8 cellular contexts compared by ENCODE assay signal in the genomic region with DNA sequence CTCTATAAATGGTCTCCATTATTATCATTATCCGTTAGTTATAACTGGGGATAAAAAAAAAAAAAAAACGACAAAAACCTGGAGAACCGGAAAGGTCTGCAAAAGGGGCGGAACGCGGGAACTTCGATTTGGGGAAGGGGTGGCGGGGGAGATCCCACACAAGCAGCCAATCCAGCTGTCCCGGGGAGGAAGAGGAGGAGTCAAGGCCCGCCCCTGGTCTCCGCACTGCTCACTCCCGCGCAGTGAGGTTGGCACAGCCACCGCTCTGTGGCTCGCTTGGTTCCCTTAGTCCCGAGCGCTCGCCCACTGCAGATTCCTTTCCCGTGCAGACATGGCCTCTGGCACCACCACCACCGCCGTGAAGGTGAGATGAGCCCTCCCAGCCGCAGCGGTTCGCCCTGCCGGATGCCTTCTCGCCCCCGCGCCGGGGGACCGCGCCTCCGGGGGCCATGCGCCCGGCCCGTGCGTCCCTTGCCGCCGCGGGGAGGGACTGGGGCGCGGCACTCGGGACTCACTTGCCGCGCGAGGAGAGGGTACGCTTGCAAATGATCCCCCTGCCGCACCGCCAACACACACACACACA. TPM values are rescaled to one million over a fixed set of nuclear protein-coding genes. Genes with fewer than 3 reads are reported as not detected.
A peak's percentile ranks its signal among the peaks of the same experiment; 100 is the strongest.
DNase-seq lines count a peak whose midpoint lies in the region; ATAC-seq, FAIRE-seq and TF ChIP-seq lines count a peak whose summit lies in the region.

A gene (plus strand): TSS at position 219 of the 583 bp plus-strand sequence. CDS start 113 bp downstream, at position 332.

- POLR2A ChIA-PET in A549 (lab: Yijun Ruan, JAX): interaction anchor here (0.6 to 1.5 kb wide), 10 partner anchors 9 to 1117 kb away, joined by 3 to 13 read pairs (median 4); no protein-coding TSS in a partner anchor

- peak; percentile 23 for FAIRE-seq in A549 (lab: Jason Lieb, UNC)

- TF ChIP-seq CTCF in A549 (IDR thresholded peaks at IDR 0.05): no peak

- H3K4me1 ChIP-seq in A549: peaks cover 42% of the 10 kb centered on the region

- TF ChIP-seq EP300 in A549 (IDR thresholded peaks at IDR 0.05): no peak

- H3K4me3 ChIP-seq in A549: peak within 1 kb of the TSS; percentile 69

- intact Hi-C loops in dendritic cell treated with granulocyte-macrophage colony-stimulating factor and Interleukin-4, amounts not matched to agents 40 ng/mL and 50 ng/mL, for 4 days (cut with micrococcal nuclease): no loop called here

- no peaks in the 10 kb centered on the region for H3K9me3 ChIP-seq in A549

- peak within 1 kb of the TSS; percentile 85 for H3K4me2 ChIP-seq in A549

- H3K27me3 Mint-ChIP-seq in dendritic cell treated with granulocyte-macrophage colony-stimulating factor and Interleukin-4, amounts not matched to agents 40 ng/mL and 50 ng/mL, for 4 days: peaks cover 17% of the 10 kb centered on the region

- H3K4me1 Mint-ChIP-seq in dendritic cell treated with granulocyte-macrophage colony-stimulating factor and Interleukin-4, amounts not matched to agents 40 ng/mL and 50 ng/mL, for 4 days (ENCODE audit: low read depth): peaks cover 26% of the 10 kb centered on the region

- TF ChIP-seq POLR2A in A549 (IDR thresholded peaks at IDR 0.05; ENCODE audit: low read length): peak; percentile 97

- 0 out of 5 replicates have a peak, but pooled peaks of 1 of the 2 experiments have one; percentile 5 for TF ChIP-seq RAD21 in A549 (conservative IDR thresholded peaks at IDR 0.05 in 1 of 2, IDR thresholded peaks at IDR 0.05 in 1 of 2)

- WGBS in A549 (ENCODE audit: missing lambda C conversion rate): under 1% methylated on average over 18 of the region's 48 CpGs

- H3K4me3 Mint-ChIP-seq in dendritic cell treated with granulocyte-macrophage colony-stimulating factor and Interleukin-4, amounts not matched to agents 40 ng/mL and 50 ng/mL, for 4 days: peak within 1 kb of the TSS; percentile 100

- DNase-seq in A549 (ENCODE audit: low read depth in 1 of 2, low spot score in 1 of 2) (peak; percentile 89 to 94), NCI-H2227 (lab: John Stamatoyannopoulos, UW; ENCODE audit: unreplicated experiment) (peak; percentile 92), left lobe of liver (ENCODE audit: low spot score) (peak; percentile 94)
- DNase-seq in activated CD4-positive, alpha-beta T cell treated with anti-CD3 and anti-CD28 coated beads for 4 hours: peak; percentile 68 to 71
- peak; percentile 79 for DNase-seq in stimulated activated CD4-positive, alpha-beta T cell treated with anti-CD3 and anti-CD28 coated beads, Interleukin-1b, Interleukin-23, amount 100 ng/mL, for 48 hours

- ATAC-seq in A549 (peak; percentile 97 to 98), GM18868 (IDR thresholded peaks at IDR 0.05; ENCODE audit: unreplicated experiment) (peak; percentile 92), HG03108 (IDR thresholded peaks at IDR 0.05; ENCODE audit: unreplicated experiment) (peak; percentile 85), left lobe of liver (peak; percentile 96)

- no peaks in the 10 kb centered on the region for H3K9me3 Mint-ChIP-seq in dendritic cell treated with granulocyte-macrophage colony-stimulating factor and Interleukin-4, amounts not matched to agents 40 ng/mL and 50 ng/mL, for 4 days

- H3K36me3 Mint-ChIP-seq in dendritic cell treated with granulocyte-macrophage colony-stimulating factor and Interleukin-4, amounts not matched to agents 40 ng/mL and 50 ng/mL, for 4 days (ENCODE audit: low read depth): peaks cover 23% of the 10 kb centered on the region

- peak within 1 kb of the TSS; percentile 87 to 95 for H3K27ac ChIP-seq in A549

- CTCF ChIA-PET in A549 (lab: Yijun Ruan, JAX): interaction anchor here (0.6 to 0.9 kb wide), 4 partner anchors 11 to 477 kb away, joined by 3 to 4 read pairs (median 4); no protein-coding TSS in a partner anchor

- peak within 1 kb of the TSS; percentile 99 for H3K27ac Mint-ChIP-seq in dendritic cell treated with granulocyte-macrophage colony-stimulating factor and Interleukin-4, amounts not matched to agents 40 ng/mL and 50 ng/mL, for 4 days

TF ChIP-seq in A549, 52 proteins besides CTCF, POLR2A, EP300 and RAD21 (continues in another document):
- TF ChIP-seq JUNB (IDR thresholded peaks at IDR 0.05) (no peak), HOXB5 (CRISPR knock-in tag; IDR thresholded peaks at IDR 0.05) (no peak), MAFK (IDR thresholded peaks at IDR 0.05; ENCODE audit: partially characterized antibody) (no peak), FOXS1 (CRISPR knock-in tag; IDR thresholded peaks at IDR 0.05) (no peak), KDM1A (IDR thresholded peaks at IDR 0.05; ENCODE audit: low read depth) (no peak), TP53 (CRISPR knock-in tag; IDR thresholded peaks at IDR 0.05) (no peak), SMC3 (IDR thresholded peaks at IDR 0.05) (no peak), ZC3H11A (IDR thresholded peaks at IDR 0.05) (no peak), HOXB13 (CRISPR knock-in tag; IDR thresholded peaks at IDR 0.05; ENCODE audit: low read depth) (no peak), PHF8 (IDR thresholded peaks at IDR 0.05; ENCODE audit: borderline replicate concordance, low read depth) (peak; percentile 8; the same call in 1 of the 2 replicates), NR3C1 (IDR thresholded peaks at IDR 0.05) (no peak), MYC (IDR thresholded peaks at IDR 0.05; ENCODE audit: borderline replicate concordance, low read length) (no peak), RFX5 (IDR thresholded peaks at IDR 0.05) (no peak), HDAC2 (IDR thresholded peaks at IDR 0.05) (no peak), CHD4 (IDR thresholded peaks at IDR 0.05; ENCODE audit: borderline replicate concordance) (no peak), FOSL2 (IDR thresholded peaks at IDR 0.05) (no peak), FOSL2 (CRISPR knock-in tag; IDR thresholded peaks at IDR 0.05) (no peak)
- TF ChIP-seq, protein P1, sequence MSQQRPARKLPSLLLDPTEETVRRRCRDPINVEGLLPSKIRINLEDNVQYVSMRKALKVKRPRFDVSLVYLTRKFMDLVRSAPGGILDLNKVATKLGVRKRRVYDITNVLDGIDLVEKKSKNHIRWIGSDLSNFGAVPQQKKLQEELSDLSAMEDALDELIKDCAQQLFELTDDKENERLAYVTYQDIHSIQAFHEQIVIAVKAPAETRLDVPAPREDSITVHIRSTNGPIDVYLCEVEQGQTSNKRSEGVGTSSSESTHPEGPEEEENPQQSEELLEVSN (IDR thresholded peaks at IDR 0.05; ENCODE audit: borderline replicate concordance, low read depth): peak; percentile 79; the same call in 1 of the 2 replicates
- TF ChIP-seq, protein P2, sequence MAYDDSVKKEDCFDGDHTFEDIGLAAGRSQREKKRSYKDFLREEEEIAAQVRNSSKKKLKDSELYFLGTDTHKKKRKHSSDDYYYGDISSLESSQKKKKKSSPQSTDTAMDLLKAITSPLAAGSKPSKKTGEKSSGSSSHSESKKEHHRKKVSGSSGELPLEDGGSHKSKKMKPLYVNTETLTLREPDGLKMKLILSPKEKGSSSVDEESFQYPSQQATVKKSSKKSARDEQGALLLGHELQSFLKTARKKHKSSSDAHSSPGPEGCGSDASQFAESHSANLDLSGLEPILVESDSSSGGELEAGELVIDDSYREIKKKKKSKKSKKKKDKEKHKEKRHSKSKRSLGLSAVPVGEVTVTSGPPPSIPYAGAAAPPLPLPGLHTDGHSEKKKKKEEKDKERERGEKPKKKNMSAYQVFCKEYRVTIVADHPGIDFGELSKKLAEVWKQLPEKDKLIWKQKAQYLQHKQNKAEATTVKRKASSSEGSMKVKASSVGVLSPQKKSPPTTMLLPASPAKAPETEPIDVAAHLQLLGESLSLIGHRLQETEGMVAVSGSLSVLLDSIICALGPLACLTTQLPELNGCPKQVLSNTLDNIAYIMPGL (CRISPR knock-in tag; IDR thresholded peaks at IDR 0.05; ENCODE audit: borderline replicate concordance): no peak
- TF ChIP-seq, protein P3, sequence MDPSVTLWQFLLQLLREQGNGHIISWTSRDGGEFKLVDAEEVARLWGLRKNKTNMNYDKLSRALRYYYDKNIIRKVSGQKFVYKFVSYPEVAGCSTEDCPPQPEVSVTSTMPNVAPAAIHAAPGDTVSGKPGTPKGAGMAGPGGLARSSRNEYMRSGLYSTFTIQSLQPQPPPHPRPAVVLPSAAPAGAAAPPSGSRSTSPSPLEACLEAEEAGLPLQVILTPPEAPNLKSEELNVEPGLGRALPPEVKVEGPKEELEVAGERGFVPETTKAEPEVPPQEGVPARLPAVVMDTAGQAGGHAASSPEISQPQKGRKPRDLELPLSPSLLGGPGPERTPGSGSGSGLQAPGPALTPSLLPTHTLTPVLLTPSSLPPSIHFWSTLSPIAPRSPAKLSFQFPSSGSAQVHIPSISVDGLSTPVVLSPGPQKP (IDR thresholded peaks at IDR 0.05; ENCODE audit: low read depth, low read length): no peak

RNA-seq across cellular contexts. Expression of the gene that starts here (rescaled TPM):
- 2.4 and 4.1 TPM in 2 replicates for polyA plus RNA-seq in A549 (2011; rRNA removed)
- 0.91 and 0.95 TPM in 2 replicates for polyA plus RNA-seq in A549 (2012; cell fraction: cytosol; rRNA removed)
- 2.8 TPM in 2 replicates for polyA plus RNA-seq in A549 (2012; cell fraction: nucleus; rRNA removed)
- polyA plus RNA-seq in A549 (2017; fragmentation: RNase III; extraction: RNeasy Plus Mini Kit Qiagen cat#74134 plus additional on column Dnase treatment): 35.4 to 47.5 TPM (median 35.6 TPM) in 3 replicates
- polyA minus RNA-seq in A549 (2011; rRNA and poly(A)+ RNA removed): 10.2 and 19.3 TPM in 2 replicates
- total RNA-seq in left lobe of liver: 15.1 TPM

Comparison
In these comparisons a context has a peak if more than half of its experiments do, and no peak if none do; other contexts are left out.
1. Peak in every context shown above with its lines: DNase-seq, ATAC-seq, H3K4me3 ChIP-seq and H3K27ac ChIP-seq.